ENCODE assay signal across 8 cellular contexts in the genomic region with DNA sequence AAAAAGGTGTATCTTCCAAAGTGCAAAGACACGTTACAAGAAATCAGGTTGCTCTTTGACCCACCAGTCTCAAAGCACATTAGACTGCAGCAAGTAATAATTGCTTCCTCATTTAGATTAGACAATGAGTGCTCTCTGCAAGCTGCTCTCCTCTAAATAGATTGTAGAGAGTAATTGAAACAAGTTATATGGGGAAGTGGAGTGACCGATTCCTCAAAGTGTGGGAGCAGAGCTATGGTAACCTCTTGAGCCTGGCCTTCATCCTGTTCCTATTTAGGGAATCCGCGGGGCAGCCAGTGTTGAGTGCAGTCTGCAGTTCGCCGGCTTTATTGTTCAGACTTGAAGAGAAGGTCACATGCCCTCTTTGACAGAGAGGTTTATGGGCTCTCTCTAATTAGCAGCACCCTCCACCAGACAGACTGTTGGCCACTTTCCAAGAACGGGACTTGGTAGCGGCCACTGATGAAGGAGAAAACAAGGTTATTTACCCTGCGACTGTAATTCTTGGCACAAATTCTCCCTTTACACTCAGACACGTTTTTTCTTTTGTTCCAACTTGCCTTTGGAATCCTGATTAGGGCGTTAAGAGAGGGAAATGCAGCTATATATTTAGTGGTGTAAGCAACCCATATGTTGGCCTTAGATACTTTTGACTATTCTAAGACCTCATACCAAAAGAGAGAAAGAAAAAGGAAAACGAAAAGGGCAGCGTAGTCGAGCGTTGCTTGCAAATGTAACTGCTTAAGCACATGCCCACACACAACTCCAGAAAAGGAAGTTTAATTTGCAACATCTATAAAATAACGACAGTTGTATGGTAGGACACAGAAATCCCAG.
DNase-seq lines count a peak whose midpoint lies in the region; ATAC-seq and TF ChIP-seq lines count a peak whose summit lies in the region.

No MANE protein-coding gene starts in this region.

- H3K9me3 Mint-ChIP-seq in activated T-cell treated with anti-CD3 and anti-CD28 coated beads, Interleukin-2, amount 50 U/mL, for 4 hours, result no peaks in the 10 kb centered on the region
- H3K9me3 Mint-ChIP-seq in HFFc6, result no peaks in the 10 kb centered on the region

- H3K4me3 Mint-ChIP-seq in activated T-cell treated with anti-CD3 and anti-CD28 coated beads, Interleukin-2, amount 50 U/mL, for 4 hours, result peak overlapping the region; percentile 92
- peak overlapping the region; percentile 86 for H3K4me3 Mint-ChIP-seq in HFFc6

- TF ChIP-seq EP300 in suprapubic skin (IDR thresholded peaks at IDR 0.05), result no peak

- peak overlapping the region; percentile 92 for H3K27ac Mint-ChIP-seq in HFFc6

- peaks cover 29% of the 10 kb centered on the region for H3K4me1 Mint-ChIP-seq in activated T-cell treated with anti-CD3 and anti-CD28 coated beads, Interleukin-2, amount 50 U/mL, for 4 hours (ENCODE audit: low read depth)
- H3K4me1 Mint-ChIP-seq in HFFc6 (ENCODE audit: low read depth), result peaks cover 41% of the 10 kb centered on the region

- peak in 1 of 2 donors; percentile 5 for ATAC-seq in activated T-cell treated with anti-CD3 and anti-CD28 coated beads, Interleukin-2, amount 50 U/mL, for 4 hours
- peak; percentile 3 to 11 for ATAC-seq in lower lobe of right lung

- in situ Hi-C loops in SK-MEL-5 (cut with HindIII; ENCODE audit: low pct_unique_long_range_greater_than_20kb, low sequenced_read_pairs), result no loop called here

- H3K36me3 ChIP-seq in effector memory CD4-positive, alpha-beta T cell (ENCODE audit: control insufficient read depth, insufficient read depth, low read length), result no peaks in the 10 kb centered on the region
- no peaks in the 10 kb centered on the region for H3K36me3 ChIP-seq in lower lobe of right lung
- no peaks in the 10 kb centered on the region for H3K36me3 ChIP-seq in suprapubic skin

- H3K36me3 Mint-ChIP-seq in activated T-cell treated with anti-CD3 and anti-CD28 coated beads, Interleukin-2, amount 50 U/mL, for 4 hours (ENCODE audit: insufficient read depth), result no peaks in the 10 kb centered on the region
- peaks cover 4% of the 10 kb centered on the region; the same call in 1 of the 2 replicates for H3K36me3 Mint-ChIP-seq in HFFc6 (ENCODE audit: low read depth)

- H3K9me3 ChIP-seq in effector memory CD4-positive, alpha-beta T cell (ENCODE audit: control insufficient read depth, low read length), result no peaks in the 10 kb centered on the region
- H3K9me3 ChIP-seq in lower lobe of right lung (no peaks in the 10 kb centered on the region), suprapubic skin (no peaks in the 10 kb centered on the region)

- intact Hi-C loops in lower lobe of right lung (cut with DNase I), result no loop called here

- TF ChIP-seq POLR2A in suprapubic skin (IDR thresholded peaks at IDR 0.05), result no peak

- H3K27ac ChIP-seq in effector memory CD4-positive, alpha-beta T cell (ENCODE audit: insufficient read depth, low read length, poor library complexity, severe bottlenecking), result no peak overlapping the region
- peak overlapping the region; percentile 99 for H3K27ac ChIP-seq in lower lobe of right lung
- peak overlapping the region; percentile 96 for H3K27ac ChIP-seq in suprapubic skin

- peak overlapping the region; percentile 80 for H3K4me3 ChIP-seq in effector memory CD4-positive, alpha-beta T cell (ENCODE audit: insufficient read depth, low read depth, low read length, poor library complexity, severe bottlenecking)
- H3K4me3 ChIP-seq in lower lobe of right lung (peak overlapping the region; percentile 67), suprapubic skin (peak overlapping the region; percentile 71)

- no peak for DNase-seq in activated T-cell treated with anti-CD3 and anti-CD28 coated beads, Interleukin-2, amount 50 U/mL, for 4 hours
- DNase-seq in activated T-cell treated with anti-CD3 and anti-CD28 coated beads for 4 hours, result no peak
- DNase-seq in HFFc6, result peak; percentile 38
- peak; percentile 100 for DNase-seq in MV-4-11 (lab: John Stamatoyannopoulos, UW)
- DNase-seq in SK-MEL-5 (ENCODE audit: low read depth, low spot score), result peak; percentile 48
- DNase-seq in effector memory CD4-positive, alpha-beta T cell, result no peak
- peak; percentile 65 for DNase-seq in lower lobe of right lung
- peak in 1 of 2 donors; percentile 73 for DNase-seq in suprapubic skin (ENCODE audit: low spot score in 2 of 2)

- 1% methylated on average over 16 of the region's 16 CpGs for WGBS in suprapubic skin

- no peaks in the 10 kb centered on the region for H3K27me3 Mint-ChIP-seq in activated T-cell treated with anti-CD3 and anti-CD28 coated beads, Interleukin-2, amount 50 U/mL, for 4 hours (ENCODE audit: low read depth)
- H3K27me3 Mint-ChIP-seq in HFFc6 (ENCODE audit: insufficient read depth), result no peaks in the 10 kb centered on the region; the same call in 1 of the 2 replicates

- H3K4me1 ChIP-seq in effector memory CD4-positive, alpha-beta T cell (ENCODE audit: control insufficient read depth, insufficient read depth, low read length, poor library complexity, severe bottlenecking), result peaks cover 19% of the 10 kb centered on the region
- H3K4me1 ChIP-seq in lower lobe of right lung (peaks cover 40% of the 10 kb centered on the region), suprapubic skin (peaks cover 28% of the 10 kb centered on the region)

- H3K27me3 ChIP-seq in effector memory CD4-positive, alpha-beta T cell (replicated peaks; ENCODE audit: control insufficient read depth, insufficient read depth, low read length, poor library complexity, severe bottlenecking), result no peaks in the 10 kb centered on the region
- H3K27me3 ChIP-seq in lower lobe of right lung (ENCODE audit: low read depth), result no peaks in the 10 kb centered on the region
- no peaks in the 10 kb centered on the region for H3K27me3 ChIP-seq in suprapubic skin

- no peak for TF ChIP-seq CTCF in HFFc6 (IDR thresholded peaks at IDR 0.05)
- no peak for TF ChIP-seq CTCF in lower lobe of right lung (IDR thresholded peaks at IDR 0.05)
- TF ChIP-seq CTCF in suprapubic skin (IDR thresholded peaks at IDR 0.05), result no peak

Comparison
In these comparisons a context has a peak if more than half of its experiments do, and no peak if none do; other contexts are left out.
1. DNase-seq: peak in HFFc6 (single experiment), MV-4-11 (single experiment), SK-MEL-5 (single experiment) and lower lobe of right lung (single experiment); none in activated T-cell treated with anti-CD3 and anti-CD28 coated beads, Interleukin-2, amount 50 U/mL, for 4 hours (single experiment), activated T-cell treated with anti-CD3 and anti-CD28 coated beads for 4 hours (single experiment) and effector memory CD4-positive, alpha-beta T cell (0 of 3).
2. Peak in every context shown above with its lines, with median percentiles within 50 percentile points of each other: H3K4me3 ChIP-seq.